In genomic region chr12:152440-152839, GRCh38 we compare ENCODE assay signal across 12 cellular contexts.
DNase-seq lines count a peak whose midpoint lies in the region; ATAC-seq and TF ChIP-seq lines count a peak whose summit lies in the region.
"Had no signal": no experiment of that assay in that cellular context is flagged by ENCODE, and none has a peak within 500 bp of the region (broad histone marks: within the 10 kb centered on the region; RNA-seq: fewer than 3 reads in every experiment).

No MANE protein-coding gene starts in this region.

- intact Hi-C loops in mucosa of descending colon (cut with DNase I, micrococcal nuclease) = no loop called here
- intact Hi-C loops in colonic mucosa (cut with DNase I) = no loop called here

- TF ChIP-seq CTCF in HFFc6 (IDR thresholded peaks at IDR 0.05) = no peak
- no peak for TF ChIP-seq CTCF in epithelial cell of esophagus (IDR thresholded peaks at IDR 0.05; ENCODE audit: insufficient read depth, low read depth, low read length, missing control alignments)
- no peak for TF ChIP-seq CTCF in mucosa of descending colon (IDR thresholded peaks at IDR 0.05)
- no peak for TF ChIP-seq CTCF in colonic mucosa (IDR thresholded peaks at IDR 0.05)

- peak; percentile 77 for ATAC-seq in mucosa of descending colon

- H3K36me3 Mint-ChIP-seq in HFFc6 (ENCODE audit: low read depth) = no peaks in the 10 kb centered on the region
- H3K36me3 Mint-ChIP-seq: activated CD4-positive, alpha-beta memory T cell treated with anti-CD3 and anti-CD28 coated beads for 36 hours had no signal

- H3K27ac ChIP-seq in colonic mucosa = no peak overlapping the region
- H3K27ac ChIP-seq: gastroesophageal sphincter, WERI-Rb-1 had no signal

- H3K36me3 ChIP-seq in mucosa of descending colon (ENCODE audit: low read depth) (no peaks in the 10 kb centered on the region), colonic mucosa (no peaks in the 10 kb centered on the region)
- H3K36me3 ChIP-seq: gastroesophageal sphincter, WERI-Rb-1 had no signal

- H3K27me3 Mint-ChIP-seq in HFFc6 (ENCODE audit: insufficient read depth) = peaks cover 55% of the 10 kb centered on the region

- H3K9ac ChIP-seq in colonic mucosa (ENCODE audit: low read depth in 2 of 2, low read length in 2 of 2) = no peak overlapping the region

- H3K4me3 Mint-ChIP-seq in HFFc6 = no peak overlapping the region
- H3K4me3 Mint-ChIP-seq: activated CD4-positive, alpha-beta memory T cell treated with anti-CD3 and anti-CD28 coated beads for 36 hours; activated naive CD4-positive, alpha-beta T cell treated with anti-CD3 and anti-CD28 coated beads for 36 hours; T-helper 1 cell treated with Interleukin-12 subunit alpha and Interleukin-12 subunit beta and Interleukin-4 antibody, amounts not matched to agents 30 μg/mL and 1 μg/mL, for 36 hours had no signal

- no peaks in the 10 kb centered on the region for H3K4me1 Mint-ChIP-seq in HFFc6 (ENCODE audit: low read depth)

- H3K9me3 Mint-ChIP-seq in HFFc6 = no peaks in the 10 kb centered on the region
- H3K9me3 Mint-ChIP-seq: activated CD4-positive, alpha-beta memory T cell treated with anti-CD3 and anti-CD28 coated beads for 36 hours; activated naive CD4-positive, alpha-beta T cell treated with anti-CD3 and anti-CD28 coated beads for 36 hours; T-helper 1 cell treated with Interleukin-12 subunit alpha and Interleukin-12 subunit beta and Interleukin-4 antibody, amounts not matched to agents 30 μg/mL and 1 μg/mL, for 36 hours had no signal

- H3K27me3 ChIP-seq in colonic mucosa = no peaks in the 10 kb centered on the region

- DNase-seq in HFFc6 (peak; percentile 2), NCI-H2029 (lab: John Stamatoyannopoulos, UW) (peak; percentile 79), epithelial cell of esophagus (ENCODE audit: low read depth) (peak; percentile 45), mucosa of descending colon (no peak), SK-N-DZ (ENCODE audit: low spot score) (no peak), colonic mucosa (no peak)
- no peak for DNase-seq in activated CD8-positive, alpha-beta memory T cell treated with anti-CD3 and anti-CD28 coated beads for 24 hours

- H3K9me3 ChIP-seq in mucosa of descending colon (no peaks in the 10 kb centered on the region), colonic mucosa (no peaks in the 10 kb centered on the region)
- H3K9me3 ChIP-seq: gastroesophageal sphincter had no signal

- no peak overlapping the region for H3K27ac Mint-ChIP-seq in HFFc6
- H3K27ac Mint-ChIP-seq: activated CD4-positive, alpha-beta memory T cell treated with anti-CD3 and anti-CD28 coated beads for 36 hours; activated naive CD4-positive, alpha-beta T cell treated with anti-CD3 and anti-CD28 coated beads for 36 hours; T-helper 1 cell treated with Interleukin-12 subunit alpha and Interleukin-12 subunit beta and Interleukin-4 antibody, amounts not matched to agents 30 μg/mL and 1 μg/mL, for 36 hours had no signal

- H3K4me1 ChIP-seq in mucosa of descending colon (ENCODE audit: low read depth) = no peaks in the 10 kb centered on the region
- H3K4me1 ChIP-seq in colonic mucosa = no peaks in the 10 kb centered on the region
- H3K4me1 ChIP-seq: gastroesophageal sphincter had no signal

- H3K4me3 ChIP-seq in epithelial cell of esophagus (ENCODE audit: low read length) (no peak overlapping the region), mucosa of descending colon (no peak overlapping the region), colonic mucosa (no peak overlapping the region)
- H3K4me3 ChIP-seq: gastroesophageal sphincter had no signal

Comparison
In these comparisons a context has a peak if more than half of its experiments do, and no peak if none do; other contexts are left out.
1. DNase-seq: peak in HFFc6 (single experiment), NCI-H2029 (single experiment) and epithelial cell of esophagus (single experiment); none in mucosa of descending colon (0 of 3), activated CD8-positive, alpha-beta memory T cell treated with anti-CD3 and anti-CD28 coated beads for 24 hours (single experiment), SK-N-DZ (single experiment) and colonic mucosa (single experiment).